ENCODE assay signal across 29 cellular contexts in genomic region chr11:6583584-6583983, GRCh38.
"Had no signal": no experiment of that assay in that cellular context is flagged by ENCODE, and none has a peak within 500 bp of the region (broad histone marks: within the 10 kb centered on the region; RNA-seq: fewer than 3 reads in every experiment).

No MANE protein-coding gene starts in this region.

- H3K27ac Mint-ChIP-seq: natural killer cell; nephron; neural progenitor cell; progenitor cell of endocrine pancreas; stimulated activated effector memory CD8-positive, alpha-beta T cell treated with anti-CD3 and anti-CD28 coated beads, Interleukin-12 subunit alpha, Interleukin-12 subunit beta, amount 100 ng/mL, for 72 hours; stimulated activated naive B cell treated with anti-CD40 and anti-IgM and Interleukin-4, amounts not matched to agents 10 μg/mL and 1 μg/mL and 100 μg/mL, for 72 hours; stimulated activated naive CD8-positive, alpha-beta T cell treated with anti-CD3 and anti-CD28 coated beads, Interleukin-15, Interleukin-2, amounts not matched to agents 100 ng/mL and 50 ng/mL, for 24 hours had no signal

- FAIRE-seq: small intestine, urothelium cell line had no signal

- H3K9me3 ChIP-seq: ovary, right lobe of liver, thyroid gland, vagina had no signal

- ATAC-seq: natural killer cell; psoas muscle; right cardiac atrium; right lobe of liver; stimulated activated effector memory CD8-positive, alpha-beta T cell treated with anti-CD3 and anti-CD28 coated beads, Interleukin-12 subunit alpha, Interleukin-12 subunit beta, amount 100 ng/mL, for 72 hours; stimulated activated naive B cell treated with anti-CD40 and anti-IgM and Interleukin-4, amounts not matched to agents 10 μg/mL and 1 μg/mL and 100 μg/mL, for 72 hours had no signal

- H3K9ac ChIP-seq: neural progenitor cell, parathyroid adenoma had no signal

- H3K27me3 Mint-ChIP-seq: progenitor cell of endocrine pancreas; stimulated activated naive B cell treated with anti-CD40 and anti-IgM and Interleukin-4, amounts not matched to agents 10 μg/mL and 1 μg/mL and 100 μg/mL, for 72 hours; stimulated activated naive CD8-positive, alpha-beta T cell treated with anti-CD3 and anti-CD28 coated beads, Interleukin-15, Interleukin-2, amounts not matched to agents 100 ng/mL and 50 ng/mL, for 24 hours had no signal

- H3K4me1 Mint-ChIP-seq: natural killer cell; nephron; stimulated activated effector memory CD8-positive, alpha-beta T cell treated with anti-CD3 and anti-CD28 coated beads, Interleukin-12 subunit alpha, Interleukin-12 subunit beta, amount 100 ng/mL, for 72 hours had no signal

- H3K4me3 Mint-ChIP-seq: natural killer cell; nephron; neural progenitor cell; stimulated activated effector memory CD8-positive, alpha-beta T cell treated with anti-CD3 and anti-CD28 coated beads, Interleukin-12 subunit alpha, Interleukin-12 subunit beta, amount 100 ng/mL, for 72 hours; stimulated activated naive B cell treated with anti-CD40 and anti-IgM and Interleukin-4, amounts not matched to agents 10 μg/mL and 1 μg/mL and 100 μg/mL, for 72 hours; stimulated activated naive CD8-positive, alpha-beta T cell treated with anti-CD3 and anti-CD28 coated beads, Interleukin-15, Interleukin-2, amounts not matched to agents 100 ng/mL and 50 ng/mL, for 24 hours had no signal

- H3K27ac ChIP-seq: neural progenitor cell, ovary, parathyroid adenoma, psoas muscle, right lobe of liver, sigmoid colon, stomach, thoracic aorta, thyroid gland, tibial nerve, upper lobe of left lung, vagina had no signal

- DNase-seq: natural killer cell; occipital lobe; ovary; posterior cingulate gyrus; psoas muscle; right cardiac atrium; right lobe of liver; sigmoid colon; small intestine; stimulated activated CD4-positive, alpha-beta T cell treated with anti-CD3 and anti-CD28 coated beads, Interleukin-15, amount 100 ng/mL, for 24 hours; stimulated activated CD4-positive, alpha-beta T cell treated with anti-CD3 and anti-CD28 coated beads, Interleukin-2, amount 100 ng/mL, for 24 hours; stimulated activated CD4-positive, alpha-beta T cell treated with anti-CD3 and anti-CD28 coated beads, Interleukin-2, amount 100 ng/mL, for 48 hours; stimulated activated CD4-positive, alpha-beta T cell treated with anti-CD3 and anti-CD28 coated beads, Interleukin-4, amount 100 ng/mL, for 24 hours; stimulated activated naive B cell treated with anti-CD40 and anti-IgM and Interleukin-4, amounts not matched to agents 10 μg/mL and 1 μg/mL and 100 μg/mL, for 72 hours; stimulated activated naive CD4-positive, alpha-beta T cell treated with Interleukin-2 at 50 U/mL for 16 hours; stomach; thyroid gland; trophoblast cell; upper lobe of left lung had no signal

- H3K27me3 ChIP-seq: neural progenitor cell, ovary, right lobe of liver, sigmoid colon, stomach, thyroid gland, tibial nerve, upper lobe of left lung, vagina had no signal

- H3K36me3 ChIP-seq: neural progenitor cell, ovary, thoracic aorta, thyroid gland, upper lobe of left lung, vagina had no signal

- H3K36me3 Mint-ChIP-seq: stimulated activated effector memory CD8-positive, alpha-beta T cell treated with anti-CD3 and anti-CD28 coated beads, Interleukin-12 subunit alpha, Interleukin-12 subunit beta, amount 100 ng/mL, for 72 hours had no signal

- H3K4me1 ChIP-seq: right lobe of liver, tibial nerve, upper lobe of left lung, vagina had no signal

- H2AFZ ChIP-seq: neural progenitor cell, parathyroid adenoma had no signal

- H3K4me3 ChIP-seq: neural progenitor cell, ovary, psoas muscle, right lobe of liver, sigmoid colon, stomach, thoracic aorta, thyroid gland, tibial nerve, upper lobe of left lung, vagina had no signal

- H3K79me2 ChIP-seq: parathyroid adenoma had no signal

- H3K4me2 ChIP-seq: neural progenitor cell had no signal
